In the genomic region with DNA sequence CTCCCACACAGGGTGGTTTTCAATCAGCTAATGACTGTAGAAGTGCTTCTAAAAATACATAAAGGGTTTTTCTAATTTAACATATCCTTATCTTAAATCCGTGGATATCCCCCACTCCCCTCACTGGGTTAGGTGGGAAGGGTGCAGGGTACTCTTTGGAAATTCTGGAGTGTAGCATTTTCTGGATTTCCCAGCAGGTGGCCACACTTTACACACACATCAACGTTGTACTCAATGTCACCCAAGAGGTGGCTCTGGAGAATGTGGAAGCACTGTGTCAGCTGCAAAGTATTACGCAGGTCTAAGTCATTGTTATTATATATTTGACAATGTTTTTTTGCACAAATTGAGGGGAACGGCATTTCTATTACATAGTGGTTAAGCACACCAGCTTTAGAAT, we compare ENCODE assay signal across 10 cellular contexts.
DNase-seq lines count a peak whose midpoint lies in the region; ATAC-seq and TF ChIP-seq lines count a peak whose summit lies in the region.
"Had no signal": no experiment of that assay in that cellular context is flagged by ENCODE, and none has a peak within 500 bp of the region (broad histone marks: within the 10 kb centered on the region; RNA-seq: fewer than 3 reads in every experiment).

No MANE protein-coding gene starts in this region.

- peak; percentile 21 for TF ChIP-seq RAD21 in neural cell (conservative IDR thresholded peaks at IDR 0.05)

- H3K27ac ChIP-seq in DOHH2 (ENCODE audit: low read depth, low read length) (no peak overlapping the region), Karpas-422 (ENCODE audit: low read length) (no peak overlapping the region), neural cell (ENCODE audit: low read length) (no peak overlapping the region)
- H3K27ac ChIP-seq: ascending aorta had no signal

- H2AFZ ChIP-seq in Karpas-422 (ENCODE audit: low read length) (no peak overlapping the region), neural cell (ENCODE audit: low read depth, low read length) (no peak overlapping the region)

- H3K4me2 ChIP-seq in DOHH2 (ENCODE audit: low read length) (no peak overlapping the region), Karpas-422 (ENCODE audit: low read depth, low read length, poor library complexity, severe bottlenecking) (no peak overlapping the region), neural cell (ENCODE audit: low read length) (no peak overlapping the region)

- no peak overlapping the region for H3K27ac Mint-ChIP-seq in chondrocyte (ENCODE audit: unreplicated experiment)
- H3K27ac Mint-ChIP-seq: activated CD4-positive, alpha-beta T cell treated with anti-CD3 and anti-CD28 coated beads, Interleukin-2, amount 10 ng/mL, durations not matched to agents 7 days and 5 days; natural killer cell had no signal

- H3K9ac ChIP-seq in Karpas-422 (ENCODE audit: low read length): no peak overlapping the region
- no peak overlapping the region for H3K9ac ChIP-seq in neural cell (ENCODE audit: low read length)

- H3K4me1 ChIP-seq in DOHH2 (ENCODE audit: control insufficient read depth, low read length): no peaks in the 10 kb centered on the region
- H3K4me1 ChIP-seq in Karpas-422 (ENCODE audit: low read length): no peaks in the 10 kb centered on the region
- H3K4me1 ChIP-seq: ascending aorta had no signal

- no peaks in the 10 kb centered on the region for H3K79me2 ChIP-seq in DOHH2 (ENCODE audit: control insufficient read depth, low read length)
- no peaks in the 10 kb centered on the region for H3K79me2 ChIP-seq in Karpas-422 (ENCODE audit: low read length)
- no peaks in the 10 kb centered on the region for H3K79me2 ChIP-seq in neural cell (replicated peaks; ENCODE audit: insufficient read depth, low read length)

- H3K9me3 ChIP-seq in DOHH2 (ENCODE audit: control insufficient read depth, insufficient read depth, low read length): no peaks in the 10 kb centered on the region
- H3K9me3 ChIP-seq in Karpas-422 (ENCODE audit: low read length): no peaks in the 10 kb centered on the region
- no peaks in the 10 kb centered on the region for H3K9me3 ChIP-seq in neural cell (ENCODE audit: low read length)
- H3K9me3 ChIP-seq: ascending aorta had no signal

- H4K20me1 ChIP-seq in DOHH2 (ENCODE audit: control insufficient read depth, insufficient read depth, low read depth, low read length) (no peaks in the 10 kb centered on the region), Karpas-422 (ENCODE audit: insufficient read depth, low read depth, low read length) (no peaks in the 10 kb centered on the region), neural cell (ENCODE audit: insufficient read depth) (no peaks in the 10 kb centered on the region)

- no peaks in the 10 kb centered on the region for H3K36me3 Mint-ChIP-seq in chondrocyte (ENCODE audit: low read depth)
- H3K36me3 Mint-ChIP-seq: natural killer cell had no signal

- H3K4me3 ChIP-seq in DOHH2 (ENCODE audit: low read length) (no peak overlapping the region), Karpas-422 (ENCODE audit: low read length) (no peak overlapping the region), neural cell (ENCODE audit: low read length) (no peak overlapping the region)
- H3K4me3 ChIP-seq: ascending aorta had no signal

- H3K27me3 Mint-ChIP-seq in chondrocyte (ENCODE audit: low read depth): peaks cover 42% of the 10 kb centered on the region

- peaks cover 6% of the 10 kb centered on the region; the same call in 1 of the 2 replicates for H3K27me3 ChIP-seq in DOHH2 (ENCODE audit: control insufficient read depth, low read length)
- H3K27me3 ChIP-seq in Karpas-422 (ENCODE audit: low read length): no peaks in the 10 kb centered on the region
- no peaks in the 10 kb centered on the region for H3K27me3 ChIP-seq in neural cell (ENCODE audit: insufficient read depth, low read depth, low read length)
- H3K27me3 ChIP-seq: ascending aorta had no signal

- no peak overlapping the region for H3K4me3 Mint-ChIP-seq in chondrocyte (ENCODE audit: unreplicated experiment)
- H3K4me3 Mint-ChIP-seq: activated CD4-positive, alpha-beta T cell treated with anti-CD3 and anti-CD28 coated beads, Interleukin-2, amount 10 ng/mL, durations not matched to agents 7 days and 5 days; natural killer cell had no signal

- no peaks in the 10 kb centered on the region for H3K9me3 Mint-ChIP-seq in chondrocyte (ENCODE audit: low read depth)
- H3K9me3 Mint-ChIP-seq: activated CD4-positive, alpha-beta T cell treated with anti-CD3 and anti-CD28 coated beads, Interleukin-2, amount 10 ng/mL, durations not matched to agents 7 days and 5 days; natural killer cell had no signal

- H3F3A ChIP-seq in DOHH2 (ENCODE audit: control insufficient read depth, insufficient read depth) (no peaks in the 10 kb centered on the region), neural cell (ENCODE audit: insufficient read depth, low read length, poor library complexity, severe bottlenecking) (no peaks in the 10 kb centered on the region)

- DNase-seq in Karpas-422 (peak; percentile 44), chondrocyte (ENCODE audit: low spot score) (no peak), H4 (ENCODE audit: low spot score) (no peak)
- DNase-seq: activated CD4-positive, alpha-beta T cell treated with anti-CD3 and anti-CD28 coated beads, Interleukin-2, amount 10 ng/mL, durations not matched to agents 7 days and 5 days; natural killer cell had no signal

- TF ChIP-seq CTCF in DOHH2 (IDR thresholded peaks at IDR 0.05; ENCODE audit: low read depth, low read length, poor library complexity, severe bottlenecking): peak; percentile 56
- TF ChIP-seq CTCF in chondrocyte (IDR thresholded peaks at IDR 0.05): peak; percentile 45
- TF ChIP-seq CTCF in neural cell (IDR thresholded peaks at IDR 0.05; ENCODE audit: poor library complexity, severe bottlenecking): peak; percentile 39

- H3K36me3 ChIP-seq in DOHH2 (ENCODE audit: control insufficient read depth, low read length) (no peaks in the 10 kb centered on the region), Karpas-422 (ENCODE audit: insufficient read depth, low read length) (no peaks in the 10 kb centered on the region), neural cell (ENCODE audit: insufficient read depth, low read length) (no peaks in the 10 kb centered on the region)
- H3K36me3 ChIP-seq: ascending aorta had no signal

- no peaks in the 10 kb centered on the region for H3K4me1 Mint-ChIP-seq in chondrocyte (ENCODE audit: low read depth)
- H3K4me1 Mint-ChIP-seq: activated CD4-positive, alpha-beta T cell treated with anti-CD3 and anti-CD28 coated beads, Interleukin-2, amount 10 ng/mL, durations not matched to agents 7 days and 5 days; natural killer cell had no signal

- TF ChIP-seq EP300 in neural cell (conservative IDR thresholded peaks at IDR 0.05; ENCODE audit: poor library complexity, severe bottlenecking): no peak

- H3K9me2 ChIP-seq in DOHH2 (replicated peaks; ENCODE audit: control insufficient read depth, low read length) (no peaks in the 10 kb centered on the region), Karpas-422 (replicated peaks; ENCODE audit: insufficient read depth, low read length) (no peaks in the 10 kb centered on the region), neural cell (ENCODE audit: insufficient read depth, low read length) (no peaks in the 10 kb centered on the region)

- ATAC-seq in GM18861 (IDR thresholded peaks at IDR 0.05; ENCODE audit: unreplicated experiment): no peak
- ATAC-seq in GM19395 (IDR thresholded peaks at IDR 0.05; ENCODE audit: unreplicated experiment): no peak
- ATAC-seq: natural killer cell had no signal

TF ChIP-seq in neural cell, 6 proteins besides CTCF, POLR2A, EP300 and RAD21:
- TF ChIP-seq, protein P1, sequence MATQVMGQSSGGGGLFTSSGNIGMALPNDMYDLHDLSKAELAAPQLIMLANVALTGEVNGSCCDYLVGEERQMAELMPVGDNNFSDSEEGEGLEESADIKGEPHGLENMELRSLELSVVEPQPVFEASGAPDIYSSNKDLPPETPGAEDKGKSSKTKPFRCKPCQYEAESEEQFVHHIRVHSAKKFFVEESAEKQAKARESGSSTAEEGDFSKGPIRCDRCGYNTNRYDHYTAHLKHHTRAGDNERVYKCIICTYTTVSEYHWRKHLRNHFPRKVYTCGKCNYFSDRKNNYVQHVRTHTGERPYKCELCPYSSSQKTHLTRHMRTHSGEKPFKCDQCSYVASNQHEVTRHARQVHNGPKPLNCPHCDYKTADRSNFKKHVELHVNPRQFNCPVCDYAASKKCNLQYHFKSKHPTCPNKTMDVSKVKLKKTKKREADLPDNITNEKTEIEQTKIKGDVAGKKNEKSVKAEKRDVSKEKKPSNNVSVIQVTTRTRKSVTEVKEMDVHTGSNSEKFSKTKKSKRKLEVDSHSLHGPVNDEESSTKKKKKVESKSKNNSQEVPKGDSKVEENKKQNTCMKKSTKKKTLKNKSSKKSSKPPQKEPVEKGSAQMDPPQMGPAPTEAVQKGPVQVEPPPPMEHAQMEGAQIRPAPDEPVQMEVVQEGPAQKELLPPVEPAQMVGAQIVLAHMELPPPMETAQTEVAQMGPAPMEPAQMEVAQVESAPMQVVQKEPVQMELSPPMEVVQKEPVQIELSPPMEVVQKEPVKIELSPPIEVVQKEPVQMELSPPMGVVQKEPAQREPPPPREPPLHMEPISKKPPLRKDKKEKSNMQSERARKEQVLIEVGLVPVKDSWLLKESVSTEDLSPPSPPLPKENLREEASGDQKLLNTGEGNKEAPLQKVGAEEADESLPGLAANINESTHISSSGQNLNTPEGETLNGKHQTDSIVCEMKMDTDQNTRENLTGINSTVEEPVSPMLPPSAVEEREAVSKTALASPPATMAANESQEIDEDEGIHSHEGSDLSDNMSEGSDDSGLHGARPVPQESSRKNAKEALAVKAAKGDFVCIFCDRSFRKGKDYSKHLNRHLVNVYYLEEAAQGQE (IDR thresholded peaks at IDR 0.05; ENCODE audit: borderline replicate concordance): no peak
- TF ChIP-seq SMC3 (conservative IDR thresholded peaks at IDR 0.05; ENCODE audit: poor library complexity): peak; percentile 41
